In the genomic region with DNA sequence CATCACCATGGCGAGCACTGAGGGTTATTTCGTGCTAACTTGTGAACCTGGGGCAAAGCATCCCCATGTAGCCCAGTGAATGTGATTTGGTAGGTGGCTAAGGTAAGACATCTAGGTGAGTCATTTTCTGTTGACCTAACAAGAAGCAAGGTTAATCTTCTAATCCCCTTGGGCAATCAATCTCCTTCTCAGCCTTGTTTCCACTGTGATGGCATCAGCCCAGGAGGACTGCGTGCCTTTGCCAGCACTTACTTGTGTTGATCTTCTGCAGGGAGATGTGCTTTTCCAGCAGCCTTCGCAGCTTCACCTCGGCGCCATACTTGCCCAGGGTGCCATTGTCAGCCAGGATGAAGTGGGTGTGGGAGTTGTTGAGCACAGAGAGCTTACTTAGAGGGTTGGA, we compare ENCODE assay signal across 25 cellular contexts. TPM values are rescaled to one million over a fixed set of nuclear protein-coding genes. Genes with fewer than 3 reads are reported as not detected.
"Had no signal": no experiment of that assay in that cellular context is flagged by ENCODE, and none has a peak within 500 bp of the region (broad histone marks: within the 10 kb centered on the region; RNA-seq: fewer than 3 reads in every experiment).

No MANE protein-coding gene starts in this region.

- H3K4me3 Mint-ChIP-seq: activated CD4-positive, alpha-beta T cell treated with anti-CD3 and anti-CD28 coated beads, Interleukin-2, amount 10 ng/mL, durations not matched to agents 24 days and 14 days; activated CD8-positive, alpha-beta memory T cell treated with anti-CD3 and anti-CD28 coated beads, Interleukin-2, amount 10 ng/mL, durations not matched to agents 7 days and 5 days; activated CD8-positive, alpha-beta T cell treated with anti-CD3 and anti-CD28 coated beads for 36 hours; activated naive CD8-positive, alpha-beta T cell treated with anti-CD3 and anti-CD28 coated beads, Interleukin-2, amount 50 U/mL, for 24 hours; brain; nephron; stimulated activated naive CD8-positive, alpha-beta T cell treated with anti-CD3 and anti-CD28 coated beads, Interleukin-15, Interleukin-2, amounts not matched to agents 100 ng/mL and 50 ng/mL, for 24 hours; T-helper 1 cell treated with Interleukin-12 subunit alpha and Interleukin-12 subunit beta and Interleukin-4 antibody, amounts not matched to agents 30 μg/mL and 1 μg/mL, for 36 hours had no signal

- H3K27ac Mint-ChIP-seq: activated CD4-positive, alpha-beta T cell treated with anti-CD3 and anti-CD28 coated beads, Interleukin-2, amount 10 ng/mL, durations not matched to agents 24 days and 14 days; activated CD8-positive, alpha-beta memory T cell treated with anti-CD3 and anti-CD28 coated beads, Interleukin-2, amount 10 ng/mL, durations not matched to agents 7 days and 5 days; activated CD8-positive, alpha-beta T cell treated with anti-CD3 and anti-CD28 coated beads for 36 hours; activated naive CD8-positive, alpha-beta T cell treated with anti-CD3 and anti-CD28 coated beads, Interleukin-2, amount 50 U/mL, for 24 hours; brain; nephron; stimulated activated naive CD8-positive, alpha-beta T cell treated with anti-CD3 and anti-CD28 coated beads, Interleukin-15, Interleukin-2, amounts not matched to agents 100 ng/mL and 50 ng/mL, for 24 hours; T-helper 1 cell treated with Interleukin-12 subunit alpha and Interleukin-12 subunit beta and Interleukin-4 antibody, amounts not matched to agents 30 μg/mL and 1 μg/mL, for 36 hours had no signal

- H3K4me3 ChIP-seq: colonic mucosa, heart right ventricle, left ventricle myocardium inferior, right lobe of liver, skin epidermis, thyroid gland had no signal

- H3K4me1 ChIP-seq: colonic mucosa, thyroid gland had no signal

- H3K36me3 Mint-ChIP-seq: activated CD8-positive, alpha-beta memory T cell treated with anti-CD3 and anti-CD28 coated beads, Interleukin-2, amount 10 ng/mL, durations not matched to agents 7 days and 5 days; brain had no signal

- H3K9me3 ChIP-seq: colonic mucosa, heart right ventricle, left ventricle myocardium inferior, right lobe of liver, thyroid gland had no signal

- ATAC-seq: activated CD8-positive, alpha-beta memory T cell treated with anti-CD3 and anti-CD28 coated beads, Interleukin-2, amount 10 ng/mL, durations not matched to agents 7 days and 5 days; activated CD8-positive, alpha-beta T cell treated with anti-CD3 and anti-CD28 coated beads for 36 hours; activated naive CD8-positive, alpha-beta T cell treated with anti-CD3 and anti-CD28 coated beads, Interleukin-2, amount 50 U/mL, for 24 hours; heart right ventricle; right lobe of liver had no signal

- DNase-seq: activated CD4-positive, alpha-beta T cell treated with anti-CD3 and anti-CD28 coated beads, Interleukin-2, amount 10 ng/mL, durations not matched to agents 24 days and 14 days; activated CD8-positive, alpha-beta memory T cell treated with anti-CD3 and anti-CD28 coated beads, Interleukin-2, amount 10 ng/mL, durations not matched to agents 7 days and 5 days; activated CD8-positive, alpha-beta T cell treated with anti-CD3 and anti-CD28 coated beads for 36 hours; activated gamma-delta T cell; activated naive CD4-positive, alpha-beta T cell treated with anti-CD3 and anti-CD28 coated beads, Interleukin-2, amount 50 U/mL, for 16 hours; activated naive CD8-positive, alpha-beta T cell treated with anti-CD3 and anti-CD28 coated beads, Interleukin-2, amount 50 U/mL, for 24 hours; activated T-cell treated with anti-CD3 and anti-CD28 coated beads for 4 hours; anterior cingulate cortex; colonic mucosa; heart right ventricle; left ventricle myocardium inferior; nucleus accumbens; right lobe of liver; stimulated activated CD4-positive, alpha-beta T cell treated with anti-CD3 and anti-CD28 coated beads, Interleukin-1b, Interleukin-23, amount 100 ng/mL, for 48 hours; substantia nigra had no signal

- H3K27me3 Mint-ChIP-seq: activated CD8-positive, alpha-beta T cell treated with anti-CD3 and anti-CD28 coated beads for 36 hours; activated naive CD8-positive, alpha-beta T cell treated with anti-CD3 and anti-CD28 coated beads, Interleukin-2, amount 50 U/mL, for 24 hours; stimulated activated naive CD8-positive, alpha-beta T cell treated with anti-CD3 and anti-CD28 coated beads, Interleukin-15, Interleukin-2, amounts not matched to agents 100 ng/mL and 50 ng/mL, for 24 hours had no signal

- H3K9ac ChIP-seq: parathyroid adenoma had no signal

- H3K36me3 ChIP-seq: colonic mucosa, heart right ventricle, left ventricle myocardium inferior, right lobe of liver, thyroid gland had no signal

- H3K9me3 Mint-ChIP-seq: activated CD4-positive, alpha-beta T cell treated with anti-CD3 and anti-CD28 coated beads, Interleukin-2, amount 10 ng/mL, durations not matched to agents 24 days and 14 days; activated CD8-positive, alpha-beta T cell treated with anti-CD3 and anti-CD28 coated beads for 36 hours; activated naive CD8-positive, alpha-beta T cell treated with anti-CD3 and anti-CD28 coated beads, Interleukin-2, amount 50 U/mL, for 24 hours; brain; nephron; stimulated activated naive CD8-positive, alpha-beta T cell treated with anti-CD3 and anti-CD28 coated beads, Interleukin-15, Interleukin-2, amounts not matched to agents 100 ng/mL and 50 ng/mL, for 24 hours; T-helper 1 cell treated with Interleukin-12 subunit alpha and Interleukin-12 subunit beta and Interleukin-4 antibody, amounts not matched to agents 30 μg/mL and 1 μg/mL, for 36 hours had no signal

- H3K79me2 ChIP-seq: parathyroid adenoma had no signal

- H3K27me3 ChIP-seq: colonic mucosa, right lobe of liver, thyroid gland had no signal

- H3K4me1 Mint-ChIP-seq: activated CD4-positive, alpha-beta T cell treated with anti-CD3 and anti-CD28 coated beads, Interleukin-2, amount 10 ng/mL, durations not matched to agents 24 days and 14 days; activated CD8-positive, alpha-beta memory T cell treated with anti-CD3 and anti-CD28 coated beads, Interleukin-2, amount 10 ng/mL, durations not matched to agents 7 days and 5 days; activated naive CD8-positive, alpha-beta T cell treated with anti-CD3 and anti-CD28 coated beads, Interleukin-2, amount 50 U/mL, for 24 hours had no signal

- H3K27ac ChIP-seq: colonic mucosa, heart right ventricle, left ventricle myocardium inferior, parathyroid adenoma, right lobe of liver, skin epidermis, thyroid gland had no signal

RNA-seq across cellular contexts. Expression of gene TRPM1, which starts 35.7 kb away (rescaled TPM):
- total RNA-seq: activated CD4-positive, alpha-beta T cell treated with anti-CD3 and anti-CD28 coated beads, Interleukin-2, amount 10 ng/mL, durations not matched to agents 24 days and 14 days; activated CD8-positive, alpha-beta T cell treated with anti-CD3 and anti-CD28 coated beads for 36 hours; colonic mucosa; heart right ventricle; left ventricle myocardium inferior; mononuclear cell; myocyte; right lobe of liver; thyroid gland; ureter had no signal
